ENCODE assay signal across 8 cellular contexts in the genomic region with DNA sequence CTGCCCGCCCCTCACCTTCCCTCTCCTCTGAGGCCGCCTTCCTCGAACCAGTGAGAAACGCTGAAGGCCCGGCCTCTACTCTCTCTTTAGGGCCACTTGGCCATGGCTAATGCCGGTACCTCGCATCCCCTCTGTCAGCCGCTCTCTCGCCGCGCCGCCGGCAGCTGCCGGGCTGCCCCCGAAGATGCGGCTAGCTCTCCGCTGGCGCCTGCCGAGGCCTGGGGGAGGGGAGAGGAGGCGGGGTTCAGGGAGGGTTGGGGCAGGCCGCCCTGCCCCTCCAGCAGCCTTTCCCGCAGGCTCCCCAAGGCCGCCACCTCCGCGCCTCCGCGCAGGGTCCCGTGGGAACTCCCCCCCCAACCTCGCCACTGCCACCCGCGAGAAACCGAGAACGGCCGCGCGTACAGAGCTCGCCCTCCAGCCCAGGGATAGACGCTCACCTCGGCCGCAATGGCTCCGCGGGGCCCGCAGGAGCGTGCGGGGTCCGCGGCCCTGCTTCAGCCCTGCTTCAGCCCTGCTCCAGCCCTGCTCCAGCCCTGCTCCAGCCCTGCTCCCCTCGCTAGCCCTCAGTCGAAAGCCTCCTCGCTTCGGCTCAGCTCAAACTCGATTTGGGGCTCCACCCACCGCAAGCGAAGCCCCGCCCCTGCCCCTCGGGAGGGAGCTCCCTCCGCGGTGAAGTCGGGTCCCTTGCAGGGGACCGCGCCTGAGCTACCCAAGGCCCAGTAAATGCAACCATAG. TPM values are rescaled to one million over a fixed set of nuclear protein-coding genes. Genes with fewer than 3 reads are reported as not detected.
DNase-seq lines count a peak whose midpoint lies in the region; ATAC-seq, FAIRE-seq and TF ChIP-seq lines count a peak whose summit lies in the region.

Gene HUWE1 (minus strand): TSS at position 569 of the 735 bp plus-strand sequence. CDS start 32,612 bp downstream, outside the sequence.

- no peak for TF ChIP-seq CTCF in HepG2 (CRISPR knock-in tag; IDR thresholded peaks at IDR 0.05)

- FAIRE-seq in HepG2 (lab: Jason Lieb, UNC): no peak

- no TSS peak for BruUV-seq in HepG2 (replicated peaks; lab: Mats Ljungman, UMichigan)

- H3K27me3 Mint-ChIP-seq in dendritic cell treated with granulocyte-macrophage colony-stimulating factor and Interleukin-4, amounts not matched to agents 40 ng/mL and 50 ng/mL, for 4 days: peaks cover 3% of the 10 kb centered on the region

- H3K27me3 ChIP-seq in HepG2 (ENCODE audit: control insufficient read depth in 1 of 2, insufficient read depth in 2 of 2, low read length in 2 of 2): no peaks in the 10 kb centered on the region; a peak in 1 of 5 replicates

- peaks cover 17% of the 10 kb centered on the region for H4K20me1 ChIP-seq in HepG2 (ENCODE audit: insufficient read depth, low read length)

- H3K9me3 Mint-ChIP-seq in dendritic cell treated with granulocyte-macrophage colony-stimulating factor and Interleukin-4, amounts not matched to agents 40 ng/mL and 50 ng/mL, for 4 days: no peaks in the 10 kb centered on the region

- H2AFZ ChIP-seq in HepG2 (ENCODE audit: low read length): no peak within 1 kb of the TSS

- peaks cover 0 to 4% of the 10 kb centered on the region in 2 experiments; a peak in 1 of 5 replicates for H3K36me3 ChIP-seq in HepG2 (replicated peaks in 1 of 2; ENCODE audit: control insufficient read depth in 1 of 2, insufficient read depth in 2 of 2, low read length in 2 of 2)

- TF ChIP-seq EP300 in HepG2 (IDR thresholded peaks at IDR 0.05; ENCODE audit: low read depth in 2 of 2, low read length in 2 of 2) (no peak), HepG2 (CRISPR knock-in tag; IDR thresholded peaks at IDR 0.05; ENCODE audit: borderline replicate concordance) (no peak)

- H3K4me3 ChIP-seq in HepG2 (replicated peaks in 1 of 3; ENCODE audit: insufficient read depth in 1 of 3, low read depth in 2 of 3, low read length in 3 of 3): peak within 1 kb of the TSS; percentile 73 to 78 (median 77)

- in situ Hi-C loops in HepG2 (cut with HindIII; ENCODE audit: extremely low pct_ligation_motif_present, low pct_unique_long_range_greater_than_20kb): loop anchor here (10.0 kb wide), 1 partner anchor 148 kb away; no protein-coding TSS in a partner anchor

- CTCF ChIA-PET in HepG2 (lab: Yijun Ruan, JAX; ENCODE audit: low intra/inter-chr PET ratio, low total read pairs): no interaction called here

- H3K4me3 Mint-ChIP-seq in dendritic cell treated with granulocyte-macrophage colony-stimulating factor and Interleukin-4, amounts not matched to agents 40 ng/mL and 50 ng/mL, for 4 days: peak within 1 kb of the TSS; percentile 93

- 0% methylated on average over 5 of the region's 61 CpGs for WGBS in HepG2 (ENCODE audit: low lambda C conversion rate)

- H3K9me3 ChIP-seq in HepG2 (ENCODE audit: low read length): no peaks in the 10 kb centered on the region

- POLR2A ChIA-PET in HepG2 (lab: Yijun Ruan, JAX): interaction anchor here (1.5 kb wide), 1 partner anchor 359 kb away, joined by 5 read pairs; no protein-coding TSS in a partner anchor

- peaks cover 15% of the 10 kb centered on the region; the same call in 1 of the 2 replicates for H3K4me1 ChIP-seq in HepG2 (ENCODE audit: insufficient read depth, low read length)

- peaks cover 32% of the 10 kb centered on the region for H3K79me2 ChIP-seq in HepG2 (ENCODE audit: insufficient read depth, low read length)

- 0 out of 2 replicates have a peak, but pooled peaks have one; percentile 19 for TF ChIP-seq RAD21 in HepG2 (CRISPR knock-in tag; IDR thresholded peaks at IDR 0.05)

- TF ChIP-seq POLR2A in GM19099 (IDR thresholded peaks at IDR 0.05; ENCODE audit: extremely low read depth, insufficient read length, low read depth) (peak; percentile 79), HepG2 (IDR thresholded peaks at IDR 0.05; ENCODE audit: insufficient read depth in 1 of 2, low read depth in 2 of 2, low read length in 2 of 2) (peak; percentile 59 to 82)

- intact Hi-C loops in dendritic cell treated with granulocyte-macrophage colony-stimulating factor and Interleukin-4, amounts not matched to agents 40 ng/mL and 50 ng/mL, for 4 days (cut with micrococcal nuclease): loop anchor here (10.0 kb wide), 1 partner anchor 1318 kb away; the partner anchor contains the start of gene APEX2
- intact Hi-C loops in HepG2 (cut with micrococcal nuclease; ENCODE audit: unreplicated experiment): no loop called here

- peak within 1 kb of the TSS; percentile 90 for H3K9ac ChIP-seq in HepG2 (ENCODE audit: insufficient read depth, low read depth, low read length)

- peaks cover 11% of the 10 kb centered on the region for H3K4me1 Mint-ChIP-seq in dendritic cell treated with granulocyte-macrophage colony-stimulating factor and Interleukin-4, amounts not matched to agents 40 ng/mL and 50 ng/mL, for 4 days (ENCODE audit: low read depth)

- ATAC-seq in HG03457 (IDR thresholded peaks at IDR 0.05; ENCODE audit: unreplicated experiment) (peak; percentile 36), HepG2 (peak; percentile 75)

- H3K27ac ChIP-seq in HepG2 (ENCODE audit: extremely low read length, insufficient read depth, low read length): peak within 1 kb of the TSS; percentile 89

- peaks cover 38% of the 10 kb centered on the region for H3K36me3 Mint-ChIP-seq in dendritic cell treated with granulocyte-macrophage colony-stimulating factor and Interleukin-4, amounts not matched to agents 40 ng/mL and 50 ng/mL, for 4 days (ENCODE audit: low read depth)

- peak within 1 kb of the TSS; percentile 89 for H3K27ac Mint-ChIP-seq in dendritic cell treated with granulocyte-macrophage colony-stimulating factor and Interleukin-4, amounts not matched to agents 40 ng/mL and 50 ng/mL, for 4 days

- DNase-seq in AG08396 (ENCODE audit: low spot score): peak; percentile 67
- peak; percentile 62 for DNase-seq in NCI-H774 (lab: John Stamatoyannopoulos, UW)
- DNase-seq in activated CD4-positive, alpha-beta T cell treated with anti-CD3 and anti-CD28 coated beads, Interleukin-2, amount 50 U/mL, for 24 hours (ENCODE audit: low read depth in 1 of 2, low spot score in 1 of 2): peak; percentile 55 to 73
- peak; percentile 52 for DNase-seq in HepG2 (ENCODE audit: low spot score)
- peak; percentile 77 to 78 for DNase-seq in stimulated activated CD4-positive, alpha-beta T cell treated with anti-CD3 and anti-CD28 coated beads, Interleukin-2, amount 100 ng/mL, for 48 hours

- peak within 1 kb of the TSS; percentile 82 for H3K4me2 ChIP-seq in HepG2 (ENCODE audit: low read depth, low read length)

TF ChIP-seq in HepG2, 621 proteins besides CTCF, POLR2A, EP300 and RAD21 (continues in another document):
- TF ChIP-seq, protein P1, sequence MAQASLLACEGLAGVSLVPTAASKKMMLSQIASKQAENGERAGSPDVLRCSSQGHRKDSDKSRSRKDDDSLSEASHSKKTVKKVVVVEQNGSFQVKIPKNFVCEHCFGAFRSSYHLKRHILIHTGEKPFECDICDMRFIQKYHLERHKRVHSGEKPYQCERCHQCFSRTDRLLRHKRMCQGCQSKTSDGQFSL (CRISPR knock-in tag; IDR thresholded peaks at IDR 0.05): peak; percentile 83; the same call in 1 of the 2 replicates
- 0 out of 2 replicates have a peak, but pooled peaks have one; percentile 34 for TF ChIP-seq SNAI1 (CRISPR knock-in tag; IDR thresholded peaks at IDR 0.05; ENCODE audit: borderline replicate concordance)
- 0 out of 2 replicates have a peak, but pooled peaks have one; percentile 30 for TF ChIP-seq ZNF343 (CRISPR knock-in tag; IDR thresholded peaks at IDR 0.05)
- TF ChIP-seq ZNF350 (CRISPR knock-in tag; IDR thresholded peaks at IDR 0.05; ENCODE audit: borderline replicate concordance, low read depth): peak; percentile 21; the same call in 1 of the 2 replicates
- no peak for TF ChIP-seq CBFB (CRISPR knock-in tag; IDR thresholded peaks at IDR 0.05)
- TF ChIP-seq ISL2 (CRISPR knock-in tag; IDR thresholded peaks at IDR 0.05): no peak
- peak; percentile 69 for TF ChIP-seq POLR2AphosphoS5 (IDR thresholded peaks at IDR 0.05; ENCODE audit: low read depth, low read length)
- TF ChIP-seq ZNF597 (CRISPR knock-in tag; IDR thresholded peaks at IDR 0.05): no peak
- TF ChIP-seq ZNF660 (CRISPR knock-in tag; IDR thresholded peaks at IDR 0.05; ENCODE audit: borderline replicate concordance, low read depth): no peak
- peak; percentile 78 for TF ChIP-seq ZFY (CRISPR knock-in tag; IDR thresholded peaks at IDR 0.05)
- TF ChIP-seq ZNF160 (CRISPR knock-in tag; IDR thresholded peaks at IDR 0.05): 0 out of 2 replicates have a peak, but pooled peaks have one; percentile 19

RNA-seq across cellular contexts. Expression of gene HUWE1, which starts in this region (rescaled TPM):
- total RNA-seq in HepG2 (2016; rRNA removed; fragmentation: Illumina TruSeq; extraction: Trizol): 68.1 and 96.6 TPM in 2 replicates
- total RNA-seq in HepG2 (2016; cell fraction: cytosol; rRNA removed; fragmentation: Illumina TruSeq; extraction: Trizol; ENCODE audit: low read depth): 18.7 and 19.5 TPM in 2 replicates
- 63.7 and 85.8 TPM in 2 replicates for total RNA-seq in HepG2 (2016; cell fraction: insoluble cytoplasmic fraction; rRNA removed; fragmentation: Illumina TruSeq; extraction: Trizol)
- 32.4 and 34.6 TPM in 2 replicates for total RNA-seq in HepG2 (2016; cell fraction: membrane; rRNA removed; fragmentation: Illumina TruSeq; extraction: Trizol)
- total RNA-seq in HepG2 (2016; cell fraction: nucleus; rRNA removed; fragmentation: Illumina TruSeq; extraction: Trizol): 88.7 and 97.2 TPM in 2 replicates
- 54.2 and 63.2 TPM in 2 replicates for polyA plus RNA-seq in HepG2 (2011; rRNA removed)
- 32.4 and 38.8 TPM in 2 replicates for polyA plus RNA-seq in HepG2 (2011; cell fraction: cytosol; rRNA removed)
- polyA plus RNA-seq in HepG2 (2011; cell fraction: nucleus; rRNA removed): 89.4 and 97.8 TPM in 2 replicates
- polyA plus RNA-seq in HepG2 (2012): 59.3 and 61.1 TPM in 2 replicates
- polyA plus RNA-seq in HepG2 (2016; cell fraction: cytosol; fragmentation: Illumina TruSeq; extraction: Trizol; ENCODE audit: low read depth): 2.8 and 2.9 TPM in 2 replicates
- polyA plus RNA-seq in HepG2 (2016; cell fraction: insoluble cytoplasmic fraction; fragmentation: Illumina TruSeq; extraction: Trizol; ENCODE audit: low read depth): 49.2 and 61.3 TPM in 2 replicates
- 7.0 and 9.0 TPM in 2 replicates for polyA plus RNA-seq in HepG2 (2016; cell fraction: membrane; fragmentation: Illumina TruSeq; extraction: Trizol; ENCODE audit: low read depth)
- polyA plus RNA-seq in HepG2 (2016; cell fraction: nucleus; fragmentation: Illumina TruSeq; extraction: Trizol; ENCODE audit: insufficient read depth, low read depth): 115 and 144 TPM in 2 replicates
- polyA minus RNA-seq in HepG2 (2011; rRNA and poly(A)+ RNA removed; ENCODE audit: low replicate concordance): 297 and 529 TPM in 2 replicates
- polyA minus RNA-seq in HepG2 (2011; cell fraction: cytosol; rRNA and poly(A)+ RNA removed): 117 and 122 TPM in 2 replicates
- 138 and 173 TPM in 2 replicates for polyA minus RNA-seq in HepG2 (2011; cell fraction: nucleus; rRNA and poly(A)+ RNA removed)

Comparison
In these comparisons a context has a peak if more than half of its experiments do, and no peak if none do; other contexts are left out.
1. Peak in every context shown above with its lines: DNase-seq, ATAC-seq, H3K4me3 ChIP-seq and H3K27ac ChIP-seq.